In genomic region chr10:66999762-67000161, GRCh38 we compare ENCODE assay signal across 35 cellular contexts.
"Had no signal": no experiment of that assay in that cellular context is flagged by ENCODE, and none has a peak within 500 bp of the region (broad histone marks: within the 10 kb centered on the region; RNA-seq: fewer than 3 reads in every experiment).

No MANE protein-coding gene starts in this region.

- H3K4me3 Mint-ChIP-seq: activated B cell treated with CpG ODN at 0.5 μM for 24 hours; activated CD4-positive, alpha-beta memory T cell treated with anti-CD3 and anti-CD28 coated beads for 36 hours; activated CD4-positive, alpha-beta T cell treated with anti-CD3 and anti-CD28 coated beads, Interleukin-2, amount 10 ng/mL, durations not matched to agents 24 days and 14 days; activated CD8-positive, alpha-beta T cell treated with anti-CD3 and anti-CD28 coated beads for 36 hours; activated naive CD4-positive, alpha-beta T cell treated with anti-CD3 and anti-CD28 coated beads for 36 hours; activated naive CD8-positive, alpha-beta T cell treated with anti-CD3 and anti-CD28 coated beads for 36 hours; activated T-cell treated with anti-CD3 and anti-CD28 coated beads, Interleukin-2, amount 50 U/mL, for 24 hours; T-helper 1 cell treated with Interleukin-12 subunit alpha and Interleukin-12 subunit beta and Interleukin-4 antibody, amounts not matched to agents 30 μg/mL and 1 μg/mL, for 36 hours; T-helper 2 cell treated with Interferon-gamma antibody and Interleukin-4, amounts not matched to agents 5 μg/mL and 100 μg/mL, for 36 hours had no signal

- FAIRE-seq: astrocyte, TTC549 had no signal

- H3K4me1 ChIP-seq: body of pancreas, breast epithelium had no signal

- H3K36me3 ChIP-seq: adrenal gland, brain microvascular endothelial cell, breast epithelium had no signal

- H3K9me3 ChIP-seq: body of pancreas, breast epithelium had no signal

- H3K9me3 Mint-ChIP-seq: activated B cell treated with CpG ODN at 0.5 μM for 24 hours; activated CD4-positive, alpha-beta memory T cell treated with anti-CD3 and anti-CD28 coated beads for 36 hours; activated CD4-positive, alpha-beta T cell treated with anti-CD3 and anti-CD28 coated beads, Interleukin-2, amount 10 ng/mL, durations not matched to agents 24 days and 14 days; activated CD8-positive, alpha-beta T cell treated with anti-CD3 and anti-CD28 coated beads for 36 hours; activated T-cell treated with anti-CD3 and anti-CD28 coated beads, Interleukin-2, amount 50 U/mL, for 24 hours; activated T-helper 2 cell treated with anti-CD3 and anti-CD28 coated beads, Interferon-gamma antibody, Interleukin-2, Interleukin-4, amounts not matched to agents 10 μg/mL and 5 μg/mL and 100 μg/mL, durations not matched to agents 14 hours and 24 hours and 36 hours; T-helper 1 cell treated with Interleukin-12 subunit alpha and Interleukin-12 subunit beta and Interleukin-4 antibody, amounts not matched to agents 30 μg/mL and 1 μg/mL, for 36 hours; T-helper 2 cell treated with Interferon-gamma antibody and Interleukin-4, amounts not matched to agents 5 μg/mL and 100 μg/mL, for 36 hours had no signal

- H3K27me3 Mint-ChIP-seq: activated B cell treated with CpG ODN at 0.5 μM for 24 hours; activated CD4-positive, alpha-beta memory T cell treated with anti-CD3 and anti-CD28 coated beads for 36 hours; activated CD4-positive, alpha-beta T cell treated with anti-CD3 and anti-CD28 coated beads, Interleukin-2, amount 10 ng/mL, durations not matched to agents 24 days and 14 days; activated CD8-positive, alpha-beta T cell treated with anti-CD3 and anti-CD28 coated beads for 36 hours; activated naive CD8-positive, alpha-beta T cell treated with anti-CD3 and anti-CD28 coated beads for 36 hours; activated T-cell treated with anti-CD3 and anti-CD28 coated beads, Interleukin-2, amount 50 U/mL, for 24 hours had no signal

- H3K4me3 ChIP-seq: breast epithelium had no signal

- DNase-seq: activated B cell treated with CpG ODN at 0.5 μM for 24 hours; activated CD4-positive, alpha-beta memory T cell treated with anti-CD3 and anti-CD28 coated beads for 36 hours; activated CD4-positive, alpha-beta T cell treated with anti-CD3 and anti-CD28 coated beads for 4 hours; activated CD4-positive, alpha-beta T cell treated with anti-CD3 and anti-CD28 coated beads, Interleukin-2, amount 10 ng/mL, durations not matched to agents 24 days and 14 days; activated CD4-positive, alpha-beta T cell treated with anti-CD3 and anti-CD28 coated beads, Interleukin-2, amount 50 U/mL, for 1 hour; activated CD4-positive, alpha-beta T cell treated with anti-CD3 and anti-CD28 coated beads, Interleukin-2, amount 50 U/mL, for 4 hours; activated CD4-positive, CD25-positive, alpha-beta regulatory T cell treated with anti-CD3 and anti-CD28 coated beads, Interleukin-2, amount 50 U/mL, for 72 hours; activated CD8-positive, alpha-beta memory T cell treated with anti-CD3 and anti-CD28 coated beads, Interleukin-2, amount 50 U/mL, for 4 hours; activated CD8-positive, alpha-beta T cell treated with anti-CD3 and anti-CD28 coated beads for 36 hours; activated effector memory CD4-positive, alpha-beta T cell treated with Interleukin-2 at 50 U/mL for 16 hours; activated gamma-delta T cell treated with Interleukin-2 at 50 U/mL for 16 hours; activated naive CD4-positive, alpha-beta T cell; activated naive CD4-positive, alpha-beta T cell treated with anti-CD3 and anti-CD28 coated beads for 36 hours; activated naive CD4-positive, alpha-beta T cell treated with anti-CD3 and anti-CD28 coated beads, Interleukin-2, amount 50 U/mL, for 16 hours; activated naive CD8-positive, alpha-beta T cell treated with anti-CD3 and anti-CD28 coated beads for 36 hours; activated T-cell treated with anti-CD3 and anti-CD28 coated beads, Interleukin-2, amount 50 U/mL, for 24 hours; activated T-cell treated with anti-CD3 and anti-CD28 coated beads, Interleukin-2, amount 50 U/mL, for 48 hours; adrenal gland; amniotic stem cell; aorta; body of pancreas; brain microvascular endothelial cell; central memory CD4-positive, alpha-beta T cell; SW 1271; T-helper 1 cell; T-helper 2 cell; T-helper 9 cell had no signal

- H3K4me1 Mint-ChIP-seq: activated B cell treated with CpG ODN at 0.5 μM for 24 hours; activated CD4-positive, alpha-beta T cell treated with anti-CD3 and anti-CD28 coated beads, Interleukin-2, amount 10 ng/mL, durations not matched to agents 24 days and 14 days; activated naive CD8-positive, alpha-beta T cell treated with anti-CD3 and anti-CD28 coated beads for 36 hours had no signal

- H3K27me3 ChIP-seq: adrenal gland, body of pancreas, brain microvascular endothelial cell, breast epithelium had no signal

- H3K27ac ChIP-seq: body of pancreas, brain microvascular endothelial cell, breast epithelium, VCaP had no signal

- ATAC-seq: activated CD8-positive, alpha-beta T cell treated with anti-CD3 and anti-CD28 coated beads for 36 hours; activated naive CD4-positive, alpha-beta T cell treated with anti-CD3 and anti-CD28 coated beads, Interleukin-2, amount 50 U/mL, for 72 hours; body of pancreas had no signal

- H3K36me3 Mint-ChIP-seq: activated CD4-positive, alpha-beta memory T cell treated with anti-CD3 and anti-CD28 coated beads for 36 hours; activated naive CD4-positive, alpha-beta T cell treated with anti-CD3 and anti-CD28 coated beads, Interleukin-2, amount 50 U/mL, for 72 hours; activated naive CD8-positive, alpha-beta T cell treated with anti-CD3 and anti-CD28 coated beads for 36 hours had no signal

- H3K27ac Mint-ChIP-seq: activated B cell treated with CpG ODN at 0.5 μM for 24 hours; activated CD4-positive, alpha-beta memory T cell treated with anti-CD3 and anti-CD28 coated beads for 36 hours; activated CD4-positive, alpha-beta T cell treated with anti-CD3 and anti-CD28 coated beads, Interleukin-2, amount 10 ng/mL, durations not matched to agents 24 days and 14 days; activated CD8-positive, alpha-beta T cell treated with anti-CD3 and anti-CD28 coated beads for 36 hours; activated naive CD4-positive, alpha-beta T cell treated with anti-CD3 and anti-CD28 coated beads for 36 hours; activated naive CD4-positive, alpha-beta T cell treated with anti-CD3 and anti-CD28 coated beads, Interleukin-2, amount 50 U/mL, for 72 hours; activated naive CD8-positive, alpha-beta T cell treated with anti-CD3 and anti-CD28 coated beads for 36 hours; activated T-cell treated with anti-CD3 and anti-CD28 coated beads, Interleukin-2, amount 50 U/mL, for 24 hours; activated T-helper 2 cell treated with anti-CD3 and anti-CD28 coated beads, Interferon-gamma antibody, Interleukin-2, Interleukin-4, amounts not matched to agents 10 μg/mL and 5 μg/mL and 100 μg/mL, durations not matched to agents 14 hours and 24 hours and 36 hours; T-helper 1 cell treated with Interleukin-12 subunit alpha and Interleukin-12 subunit beta and Interleukin-4 antibody, amounts not matched to agents 30 μg/mL and 1 μg/mL, for 36 hours; T-helper 2 cell treated with Interferon-gamma antibody and Interleukin-4, amounts not matched to agents 5 μg/mL and 100 μg/mL, for 36 hours had no signal
